ENCODE assay signal across 21 cellular contexts in genomic region chr5:36198281-36198680, GRCh38. TPM values are rescaled to one million over a fixed set of nuclear protein-coding genes. Genes with fewer than 3 reads are reported as not detected.
A peak's percentile ranks its signal among the peaks of the same experiment; 100 is the strongest.
DNase-seq lines count a peak whose midpoint lies in the region; ATAC-seq, FAIRE-seq and TF ChIP-seq lines count a peak whose summit lies in the region.
"Had no signal": no experiment of that assay in that cellular context is flagged by ENCODE, and none has a peak within 500 bp of the region (broad histone marks: within the 10 kb centered on the region; RNA-seq: fewer than 3 reads in every experiment).

No MANE protein-coding gene starts in this region.

- FAIRE-seq in A204.1 (lab: Jason Lieb, UNC) = peak; percentile 89
- FAIRE-seq: GM12878, HTR-8/SVneo had no signal

- in situ Hi-C loops in GM23248 (cut with MboI) = no loop called here

- H3K9me3 ChIP-seq in GM23248 (ENCODE audit: low read depth) (no peaks in the 10 kb centered on the region), aorta (ENCODE audit: control insufficient read depth, low read length) (no peaks in the 10 kb centered on the region)

- H3K9ac ChIP-seq in GM23248 = no peak overlapping the region

- DNase-seq in GM23248 = peak; percentile 32
- DNase-seq in amniotic epithelial cell (ENCODE audit: low read depth) = peak; percentile 68
- peak; percentile 58 for DNase-seq in fibroblast of the aortic adventitia (ENCODE audit: low read depth)
- DNase-seq in NCI-H1417 treated with DMSO at 0.1 percent for 48 hours (lab: John Stamatoyannopoulos, UW) = no peak
- DNase-seq in aorta = no peak
- DNase-seq: GOT3, HCEC 1CT, Karpas-422, MV-4-11, NCI-H1694 treated with DMSO at 0.1 percent for 48 hours, NCI-H2081 treated with DMSO at 0.1 percent for 48 hours, NCI-H2171 treated with DMSO at 0.1 percent for 48 hours, NCI-H446 treated with DMSO at 0.1 percent for 48 hours, NCI-H526 treated with DMSO at 0.1 percent for 48 hours, OCI-M1, Right ventricle myocardium superior had no signal

- H3K36me3 ChIP-seq in GM23248 (ENCODE audit: low read depth) = peaks cover 49% of the 10 kb centered on the region
- H3K36me3 ChIP-seq in aorta (ENCODE audit: control insufficient read depth in 1 of 2, insufficient read depth in 2 of 2, low read length in 1 of 2) = peaks cover 0 to 2% of the 10 kb centered on the region in 2 donors

- no peaks in the 10 kb centered on the region for H3F3A ChIP-seq in GM23248 (ENCODE audit: insufficient read depth)

- ATAC-seq in HG03159 (IDR thresholded peaks at IDR 0.05; ENCODE audit: unreplicated experiment) (no peak), aorta (ENCODE audit: low FRiP score) (no peak), GM18868 (IDR thresholded peaks at IDR 0.05; ENCODE audit: unreplicated experiment) (no peak)
- ATAC-seq: GM12878 had no signal

- no peak for TF ChIP-seq CTCF in fibroblast of the aortic adventitia (IDR thresholded peaks at IDR 0.05; ENCODE audit: insufficient read depth, low read length)

- H3K27me3 ChIP-seq in GM23248 (replicated peaks; ENCODE audit: insufficient read depth) (no peaks in the 10 kb centered on the region), aorta (ENCODE audit: control insufficient read depth in 1 of 2, insufficient read depth in 2 of 2, low read length in 1 of 2) (no peaks in the 10 kb centered on the region)

- intact Hi-C loops in aorta (cut with DNase I) = no loop called here

- no peaks in the 10 kb centered on the region for H4K20me1 ChIP-seq in GM23248 (ENCODE audit: insufficient read depth)

- no peaks in the 10 kb centered on the region for H3K79me2 ChIP-seq in GM23248 (ENCODE audit: insufficient read depth)

- H3K4me3 ChIP-seq in GM23248 (no peak overlapping the region), fibroblast of the aortic adventitia (ENCODE audit: low read depth, low read length) (no peak overlapping the region), aorta (ENCODE audit: low read length in 2 of 2) (no peak overlapping the region)
- H3K4me3 ChIP-seq: GM12878 had no signal

- H3K4me1 ChIP-seq in GM23248 (ENCODE audit: insufficient read depth) = peaks cover 9% of the 10 kb centered on the region
- H3K4me1 ChIP-seq in aorta (ENCODE audit: control insufficient read depth in 1 of 2, insufficient read depth in 2 of 2, low read length in 2 of 2) = no peaks in the 10 kb centered on the region

- H3K4me2 ChIP-seq in GM23248 (ENCODE audit: unreplicated experiment) = no peak overlapping the region

- no peak overlapping the region for H3K27ac ChIP-seq in GM23248
- no peak overlapping the region for H3K27ac ChIP-seq in aorta (ENCODE audit: low read depth in 1 of 2, low read length in 2 of 2)

- H3K9me2 ChIP-seq in GM23248 (ENCODE audit: insufficient read depth) = no peaks in the 10 kb centered on the region

- no peak overlapping the region for H2AFZ ChIP-seq in GM23248

RNA-seq across cellular contexts. Expression of gene NADK2, which starts 43.4 kb away (rescaled TPM):
- total RNA-seq in GM23248 (2014; rRNA removed; shearing (Covaris generic)) = 35.9 and 41.2 TPM in 2 replicates
- polyA plus RNA-seq in GM23248 (2016; fragmentation: Nextera tagmentation; extraction: Ambion mirVana) (13.2 and 15.3 TPM in 2 replicates), aorta (10 to 100 TPM; 17.4 to 23.3 TPM)
- total RNA-seq in fibroblast of the aortic adventitia (ENCODE audit: low replicate concordance) (29.7 and 109 TPM in 2 replicates), aorta (10 to 100 TPM; 26.6 to 32.0 TPM)

RNA-seq across cellular contexts. Expression of gene SKP2, which starts 46.4 kb away (rescaled TPM):
- total RNA-seq in GM23248 (2014; rRNA removed; shearing (Covaris generic)) = 38.8 and 41.6 TPM in 2 replicates
- polyA plus RNA-seq in GM23248 (2016; fragmentation: Nextera tagmentation; extraction: Ambion mirVana) (31.1 and 31.5 TPM in 2 replicates), aorta (1 to 10 TPM; 3.9 to 5.0 TPM)
- total RNA-seq in fibroblast of the aortic adventitia (ENCODE audit: low replicate concordance) (31.5 and 36.3 TPM in 2 replicates), aorta (10 to 100 TPM in 1 of 2 donors, 1 to 10 TPM in 1; 8.8 to 16.1 TPM)

RNA-seq across cellular contexts. Expression of gene LMBRD2, which starts 46.6 kb away (rescaled TPM):
- 14.5 and 28.2 TPM in 2 replicates for total RNA-seq in GM23248 (2014; rRNA removed; shearing (Covaris generic))
- polyA plus RNA-seq in GM23248 (2016; fragmentation: Nextera tagmentation; extraction: Ambion mirVana) (6.9 and 7.0 TPM in 2 replicates), aorta (1 to 10 TPM; 1.8 to 4.6 TPM)
- total RNA-seq in fibroblast of the aortic adventitia (ENCODE audit: low replicate concordance) (17.6 and 22.1 TPM in 2 replicates), aorta (10 to 100 TPM in 1 of 2 donors, 1 to 10 TPM in 1; 9.8 to 16.3 TPM)

Comparison
In these comparisons a context has a peak if more than half of its experiments do, and no peak if none do; other contexts are left out.
1. DNase-seq: peak in GM23248 (single experiment), amniotic epithelial cell (single experiment) and fibroblast of the aortic adventitia (single experiment); none in NCI-H1417 treated with DMSO at 0.1 percent for 48 hours (single experiment) and aorta (0 of 2).